8 cellular contexts compared by ENCODE assay signal in genomic region chr5:141849371-141850182, GRCh38. TPM values are rescaled to one million over a fixed set of nuclear protein-coding genes. Genes with fewer than 3 reads are reported as not detected.
A peak's percentile ranks its signal among the peaks of the same experiment; 100 is the strongest.
DNase-seq lines count a peak whose midpoint lies in the region; ATAC-seq, FAIRE-seq and TF ChIP-seq lines count a peak whose summit lies in the region.

No MANE protein-coding gene starts in this region.

- H3K9me3 ChIP-seq in BE2C (no peaks in the 10 kb centered on the region), endothelial cell of umbilical vein (replicated peaks; ENCODE audit: control insufficient read depth, insufficient read depth, low read length) (no peaks in the 10 kb centered on the region)

- H3K4me3 ChIP-seq in BE2C (ENCODE audit: low read depth, low read length) (peak overlapping the region; percentile 79), endothelial cell of umbilical vein (replicated peaks in 1 of 3; ENCODE audit: insufficient read depth in 1 of 3, low read depth in 1 of 3, low read length in 3 of 3) (peak overlapping the region; percentile 17 to 32 (median 31))

- TF ChIP-seq POLR2A in endothelial cell of umbilical vein (IDR thresholded peaks at IDR 0.05; ENCODE audit: low read depth, low read length), result peak; percentile 61

- POLR2A ChIA-PET in endothelial cell of umbilical vein (lab: Charles Lee), result interaction anchor here (0.7 kb wide), 1 partner anchor 9 kb away, joined by 5 read pairs; no protein-coding TSS in a partner anchor

- FAIRE-seq in GM19239 (lab: Jason Lieb, UNC) (peak; percentile 82), endothelial cell of umbilical vein (lab: Jason Lieb, UNC) (no peak)

- peak overlapping the region; percentile 94 for H3K9ac ChIP-seq in endothelial cell of umbilical vein (replicated peaks; ENCODE audit: extremely low read depth, insufficient read depth, low read length)

- H3K4me2 ChIP-seq in endothelial cell of umbilical vein (ENCODE audit: insufficient read depth, low read length), result peak overlapping the region; percentile 93

- H3K27me3 ChIP-seq in BE2C (no peaks in the 10 kb centered on the region), endothelial cell of umbilical vein (ENCODE audit: control insufficient read depth in 2 of 2, insufficient read depth in 2 of 2, low read length in 2 of 2) (no peaks in the 10 kb centered on the region)

- TSS peak; percentile 96 for BruUV-seq in endothelial cell of umbilical vein (replicated peaks; lab: Mats Ljungman, UMichigan)

- peaks cover 24% of the 10 kb centered on the region for H3K4me1 ChIP-seq in BE2C
- peaks cover 47% of the 10 kb centered on the region for H3K4me1 ChIP-seq in endothelial cell of umbilical vein (ENCODE audit: control insufficient read depth, extremely low read depth, insufficient read depth, low read length)

- dilution Hi-C loops in endothelial cell of umbilical vein (cut with MboI; ENCODE audit: extremely low pct_ligation_motif_present, low sequenced_read_pairs), result no loop called here

- H2AFZ ChIP-seq in endothelial cell of umbilical vein (ENCODE audit: low read depth, low read length), result no peak overlapping the region

- peak overlapping the region; percentile 94 for H3K27ac ChIP-seq in endothelial cell of umbilical vein (ENCODE audit: insufficient read depth, low read depth, low read length)

- intact Hi-C loops in endothelial cell of umbilical vein (cut with micrococcal nuclease), result loop anchor here (1.0 to 2.0 kb wide), 7 partner anchors 10 to 168 kb away; partner anchors contain the start of gene PCDH1

- peak; percentile 75 for ATAC-seq in HG03460 (IDR thresholded peaks at IDR 0.05; ENCODE audit: unreplicated experiment)

- CTCF ChIA-PET in endothelial cell of umbilical vein (lab: Charles Lee), result interaction anchor here (0.6 to 2.7 kb wide), 8 partner anchors 9 to 158 kb away, joined by 3 to 9 read pairs (median 5); partner anchors contain the start of gene PCDH1

- no peaks in the 10 kb centered on the region for H3K9me1 ChIP-seq in endothelial cell of umbilical vein (replicated peaks; ENCODE audit: control insufficient read depth, extremely low read depth, insufficient read depth, low read length)

- DNase-seq in BE2C (peak; percentile 86), GM19239 (ENCODE audit: insufficient read length, low spot score) (peak; percentile 81), NOMO-1 (lab: John Stamatoyannopoulos, UW; ENCODE audit: unreplicated experiment in 2 of 2) (peak; percentile 54 to 60), endothelial cell of umbilical vein (ENCODE audit: low read depth, low spot score) (peak; percentile 87), middle frontal gyrus (ENCODE audit: extremely low spot score, low spot score) (peak; percentile 53)
- peak; percentile 72 for DNase-seq in activated CD8-positive, alpha-beta memory T cell treated with anti-CD3 and anti-CD28 coated beads, Interleukin-2, amount 50 U/mL, for 4 hours
- peak; percentile 38 to 46 for DNase-seq in stimulated activated CD8-positive, alpha-beta memory T cell treated with anti-CD3 and anti-CD28 coated beads, Interleukin-2, amount 100 ng/mL, for 1 hour (ENCODE audit: low read depth in 2 of 2)

- no peaks in the 10 kb centered on the region for H3K79me2 ChIP-seq in endothelial cell of umbilical vein (ENCODE audit: control insufficient read depth, insufficient read depth, low read length)

- H4K20me1 ChIP-seq in endothelial cell of umbilical vein (replicated peaks; ENCODE audit: control insufficient read depth, extremely low read depth, insufficient read depth, low read length), result no peaks in the 10 kb centered on the region

- TF ChIP-seq CTCF in BE2C (IDR thresholded peaks at IDR 0.05; ENCODE audit: low read depth, low read length), result no peak; the same call in 1 of the 2 replicates
- no peak for TF ChIP-seq CTCF in endothelial cell of umbilical vein (IDR thresholded peaks at IDR 0.05; ENCODE audit: extremely low read depth in 1 of 2, insufficient read depth in 1 of 2, low read depth in 1 of 2, low read length in 2 of 2)

- H3K36me3 ChIP-seq in BE2C, result peaks cover 5% of the 10 kb centered on the region; the same call in 1 of the 2 replicates
- peaks cover 0 to 9% of the 10 kb centered on the region in 2 experiments for H3K36me3 ChIP-seq in endothelial cell of umbilical vein (ENCODE audit: control insufficient read depth in 2 of 2, extremely low read depth in 1 of 2, insufficient read depth in 2 of 2, low read length in 2 of 2)

TF ChIP-seq in endothelial cell of umbilical vein, 7 proteins besides CTCF, POLR2A, EP300 and RAD21:
- TF ChIP-seq MYC (IDR thresholded peaks at IDR 0.05; ENCODE audit: low read depth, low read length) (no peak), FOS (IDR thresholded peaks at IDR 0.05; ENCODE audit: borderline replicate concordance, insufficient read depth, low read length) (no peak), JUN (IDR thresholded peaks at IDR 0.05; ENCODE audit: borderline replicate concordance, insufficient read depth, insufficient read length, low read depth) (no peak), GATA2 (IDR thresholded peaks at IDR 0.05; ENCODE audit: insufficient read depth, insufficient read length, low read depth, low read length) (no peak), POLR2AphosphoS5 (IDR thresholded peaks at IDR 0.05; ENCODE audit: insufficient read depth, low read depth, low read length) (no peak), EZH2 (IDR thresholded peaks at IDR 0.05; ENCODE audit: borderline replicate concordance, low read depth, low read length, severe bottlenecking) (no peak)
- TF ChIP-seq, protein P1, sequence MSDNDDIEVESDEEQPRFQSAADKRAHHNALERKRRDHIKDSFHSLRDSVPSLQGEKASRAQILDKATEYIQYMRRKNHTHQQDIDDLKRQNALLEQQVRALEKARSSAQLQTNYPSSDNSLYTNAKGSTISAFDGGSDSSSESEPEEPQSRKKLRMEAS (IDR thresholded peaks at IDR 0.05; ENCODE audit: insufficient read depth, insufficient read length), result no peak
TF ChIP-seq in endothelial cell of umbilical vein: peak in this region for 0.

RNA-seq across cellular contexts. Expression of gene PCDH1, which starts 28.6 kb away (rescaled TPM):
- 129 TPM for polyA plus RNA-seq in BE2C (2012; ENCODE audit: insufficient read depth, insufficient read length, low read depth)
- total RNA-seq in endothelial cell of umbilical vein, result 136 and 170 TPM in 2 replicates
- 113 and 124 TPM in 2 replicates for polyA plus RNA-seq in endothelial cell of umbilical vein
- 87.1 and 88.0 TPM in 2 replicates for polyA plus RNA-seq in endothelial cell of umbilical vein (2011; cell fraction: cytosol; rRNA removed)
- 70.9 and 75.9 TPM in 2 replicates for polyA plus RNA-seq in endothelial cell of umbilical vein (2011; cell fraction: nucleus; rRNA removed)
- polyA plus RNA-seq in endothelial cell of umbilical vein (2012), result 80.3 and 97.2 TPM in 2 replicates
- 304 and 328 TPM in 2 replicates for polyA minus RNA-seq in endothelial cell of umbilical vein
- polyA minus RNA-seq in endothelial cell of umbilical vein (2011; cell fraction: cytosol; rRNA and poly(A)+ RNA removed), result 8.7 TPM
- 59.9 and 63.2 TPM in 2 replicates for polyA minus RNA-seq in endothelial cell of umbilical vein (2011; cell fraction: nucleus; rRNA and poly(A)+ RNA removed)

Comparison
In these comparisons a context has a peak if more than half of its experiments do, and no peak if none do; other contexts are left out.
1. Peak in every context shown above with its lines: DNase-seq, ATAC-seq, H3K4me3 ChIP-seq and H3K27ac ChIP-seq.